Comparison of ENCODE assay signal across 8 cellular contexts in genomic region chr22:29837780-29838598, GRCh38. TPM values are rescaled to one million over a fixed set of nuclear protein-coding genes. Genes with fewer than 3 reads are reported as not detected.
DNase-seq lines count a peak whose midpoint lies in the region; ATAC-seq and TF ChIP-seq lines count a peak whose summit lies in the region.

Gene ASCC2 (minus strand): TSS chr22:29838274. CDS start chr22:29832325, 5,949 bp downstream.

- H3K4me3 ChIP-seq in GM12864 (ENCODE audit: low read depth, low read length) (peak within 1 kb of the TSS; percentile 89), ovary (peak within 1 kb of the TSS; percentile 66), thyroid gland (replicated peaks in 1 of 3) (peak within 1 kb of the TSS; percentile 62 to 90 (median 87))

- ATAC-seq in HG02759 (IDR thresholded peaks at IDR 0.05; ENCODE audit: unreplicated experiment) (peak; percentile 98), Right ventricle myocardium inferior (peak; percentile 100)
- peak; percentile 98 for ATAC-seq in activated naive CD8-positive, alpha-beta T cell treated with anti-CD3 and anti-CD28 coated beads, Interleukin-2, amount 50 U/mL, for 24 hours

- H3K27me3 ChIP-seq in ovary (no peaks in the 10 kb centered on the region), thyroid gland (no peaks in the 10 kb centered on the region)

- no peaks in the 10 kb centered on the region for H3K9me3 Mint-ChIP-seq in activated naive CD8-positive, alpha-beta T cell treated with anti-CD3 and anti-CD28 coated beads, Interleukin-2, amount 50 U/mL, for 24 hours

- peak within 1 kb of the TSS; percentile 97 for H3K4me3 Mint-ChIP-seq in activated naive CD8-positive, alpha-beta T cell treated with anti-CD3 and anti-CD28 coated beads, Interleukin-2, amount 50 U/mL, for 24 hours

- no peaks in the 10 kb centered on the region for H3K36me3 ChIP-seq in ovary
- H3K36me3 ChIP-seq in thyroid gland: peaks cover 0 to 4% of the 10 kb centered on the region in 2 donors

- TF ChIP-seq POLR2A in ovary (IDR thresholded peaks at IDR 0.05): peak; percentile 38
- peak in 1 of 2 donors; percentile 82 for TF ChIP-seq POLR2A in thyroid gland (IDR thresholded peaks at IDR 0.05)

- peaks cover 33% of the 10 kb centered on the region for H3K4me1 Mint-ChIP-seq in activated naive CD8-positive, alpha-beta T cell treated with anti-CD3 and anti-CD28 coated beads, Interleukin-2, amount 50 U/mL, for 24 hours

- intact Hi-C loops in Right ventricle myocardium inferior (cut with DNase I) (loop anchor here (2.0 to 5.0 kb wide), 2 partner anchors 45 to 159 kb away; partner anchors contain the start of gene MTMR3), ovary (cut with DNase I) (no loop called here), thyroid gland (cut with DNase I) (loop anchor here (5.0 kb wide), 1 partner anchor 66 kb away; no protein-coding TSS in a partner anchor)

- no peak for TF ChIP-seq EP300 in ovary (IDR thresholded peaks at IDR 0.05)

- peak within 1 kb of the TSS in 1 of 2 donors; percentile 64 for H3K27ac ChIP-seq in ovary
- peak within 1 kb of the TSS; percentile 72 to 79 (median 77) for H3K27ac ChIP-seq in thyroid gland

- H3K27ac Mint-ChIP-seq in activated naive CD8-positive, alpha-beta T cell treated with anti-CD3 and anti-CD28 coated beads, Interleukin-2, amount 50 U/mL, for 24 hours: peak within 1 kb of the TSS; percentile 91

- DNase-seq in GM12864 (ENCODE audit: low read depth) (peak; percentile 95), NCI-H1417 (lab: John Stamatoyannopoulos, UW) (peak; percentile 92 to 97 (median 94)), SW 1271 (lab: John Stamatoyannopoulos, UW) (peak; percentile 80 to 93), Right ventricle myocardium inferior (ENCODE audit: missing footprints) (peak; percentile 100), ovary (peak; percentile 97 to 99 (median 98)), thyroid gland (peak; percentile 100)
- DNase-seq in activated naive CD8-positive, alpha-beta T cell treated with anti-CD3 and anti-CD28 coated beads, Interleukin-2, amount 50 U/mL, for 24 hours: peak; percentile 100

- no peaks in the 10 kb centered on the region for H3K27me3 Mint-ChIP-seq in activated naive CD8-positive, alpha-beta T cell treated with anti-CD3 and anti-CD28 coated beads, Interleukin-2, amount 50 U/mL, for 24 hours

- peaks cover 2% of the 10 kb centered on the region for H3K4me1 ChIP-seq in ovary (ENCODE audit: insufficient read depth)
- peaks cover 7 to 18% of the 10 kb centered on the region in 2 donors for H3K4me1 ChIP-seq in thyroid gland

- WGBS in ovary, 3 donors: 0 to 1% (median 0%) methylated on average over 50 to 53 of the region's 53 CpGs
- 0 to 1% methylated on average over 15 to 35 of the region's 53 CpGs for WGBS in thyroid gland, 2 donors

- H3K9me3 ChIP-seq in ovary (no peaks in the 10 kb centered on the region), thyroid gland (no peaks in the 10 kb centered on the region)

- TF ChIP-seq CTCF in GM12864 (IDR thresholded peaks at IDR 0.05; ENCODE audit: low read depth, low read length, missing control alignments) (peak; percentile 10), ovary (IDR thresholded peaks at IDR 0.05) (no peak), thyroid gland (IDR thresholded peaks at IDR 0.05) (peak in 3 of 6 experiments; percentile 33 to 50 (median 45))

- H3K36me3 Mint-ChIP-seq in activated naive CD8-positive, alpha-beta T cell treated with anti-CD3 and anti-CD28 coated beads, Interleukin-2, amount 50 U/mL, for 24 hours (ENCODE audit: low read depth): peaks cover 13% of the 10 kb centered on the region

RNA-seq across cellular contexts. Expression of gene ASCC2, which starts in this region (rescaled TPM):
- total RNA-seq in Right ventricle myocardium inferior: 33.8 TPM
- 10 to 100 TPM; 26.9 to 55.6 (median 36.9) TPM for total RNA-seq in ovary
- polyA plus RNA-seq in ovary: 10 to 100 TPM; 27.0 to 45.6 TPM
- 10 to 100 TPM; 47.6 to 66.8 (median 51.3) TPM for total RNA-seq in thyroid gland

Comparison
In these comparisons a context has a peak if more than half of its experiments do, and no peak if none do; other contexts are left out.
1. intact Hi-C loops: an anchor here in Right ventricle myocardium inferior (2.0 to 5.0 kb wide) and thyroid gland (5.0 kb wide); none called in ovary.